ENCODE assay signal across 9 cellular contexts in genomic region chr1:31930827-31931226, GRCh38. TPM values are rescaled to one million over a fixed set of nuclear protein-coding genes. Genes with fewer than 3 reads are reported as not detected.
DNase-seq lines count a peak whose midpoint lies in the region; ATAC-seq, FAIRE-seq and TF ChIP-seq lines count a peak whose summit lies in the region.
"Had no signal": no experiment of that assay in that cellular context is flagged by ENCODE, and none has a peak within 500 bp of the region (broad histone marks: within the 10 kb centered on the region; RNA-seq: fewer than 3 reads in every experiment).

No MANE protein-coding gene starts in this region.

- 40 to 52% (median 41%) methylated on average over 4 of the region's 4 CpGs for WGBS in psoas muscle, 3 donors

- H3K36me3 ChIP-seq in GM06990 (ENCODE audit: control insufficient read depth, insufficient read depth, low read length) (no peaks in the 10 kb centered on the region; the same call in 1 of the 2 replicates), colonic mucosa (no peaks in the 10 kb centered on the region), psoas muscle (ENCODE audit: insufficient read depth in 1 of 2, low read depth in 1 of 2) (no peaks in the 10 kb centered on the region)

- H3K9ac ChIP-seq in colonic mucosa (ENCODE audit: low read depth in 2 of 2, low read length in 2 of 2), result no peak overlapping the region

- H3K27me3 ChIP-seq in GM06990 (replicated peaks; ENCODE audit: control insufficient read depth, insufficient read depth, low read length) (no peaks in the 10 kb centered on the region), colonic mucosa (no peaks in the 10 kb centered on the region), psoas muscle (ENCODE audit: insufficient read depth in 3 of 3, low read length in 2 of 3) (no peaks in the 10 kb centered on the region)

- H3K4me1 ChIP-seq in colonic mucosa (peaks cover 22% of the 10 kb centered on the region), psoas muscle (peaks cover 90% of the 10 kb centered on the region)

- H3K27ac ChIP-seq in colonic mucosa (peak overlapping the region; percentile 92), psoas muscle (peak overlapping the region; percentile 90)

- FAIRE-seq in GM12892 (lab: Jason Lieb, UNC), result no peak

- no peak for DNase-seq in GM06990 (ENCODE audit: extremely low read depth, insufficient read length)
- DNase-seq in NCI-H69 (lab: John Stamatoyannopoulos, UW), result peak; percentile 6
- DNase-seq in colonic mucosa, result no peak
- DNase-seq in psoas muscle, result no peak
- no peak for DNase-seq in NOMO-1 treated with dmso at 0.1 percent for 144 hours (lab: John Stamatoyannopoulos, UW; ENCODE audit: unreplicated experiment)
- DNase-seq in GM12892 (ENCODE audit: insufficient read length), result no peak
- DNase-seq: NK-92 treated with Interleukin-12 subunit alpha and Interleukin-12 subunit beta, amount 100 ng/mL, for 24 hours had no signal

- TF ChIP-seq POLR2A in GM12892 (IDR thresholded peaks at IDR 0.05; ENCODE audit: low read depth, low read length), result no peak

- H3K9me3 ChIP-seq in colonic mucosa, result no peaks in the 10 kb centered on the region
- no peaks in the 10 kb centered on the region for H3K9me3 ChIP-seq in psoas muscle

- ATAC-seq in psoas muscle (no peak), HG02870 (IDR thresholded peaks at IDR 0.05; ENCODE audit: unreplicated experiment) (no peak), GM21576 (IDR thresholded peaks at IDR 0.05; ENCODE audit: unreplicated experiment) (no peak)

- H3K4me3 ChIP-seq in GM06990 (replicated peaks; ENCODE audit: low read depth, low read length) (peak overlapping the region; percentile 46), colonic mucosa (no peak overlapping the region), psoas muscle (peak overlapping the region; percentile 70)

- intact Hi-C loops in colonic mucosa (cut with DNase I) (no loop called here), psoas muscle (cut with DNase I) (no loop called here)

- TF ChIP-seq CTCF in GM06990 (IDR thresholded peaks at IDR 0.05; ENCODE audit: insufficient read depth, low read length, poor library complexity, severe bottlenecking) (no peak), colonic mucosa (IDR thresholded peaks at IDR 0.05) (no peak), psoas muscle (IDR thresholded peaks at IDR 0.05) (no peak)

RNA-seq across cellular contexts. Expression of gene PTP4A2, which starts 7.3 kb away (rescaled TPM):
- total RNA-seq in colonic mucosa, result 100 to 1,000 TPM; 240 to 332 TPM
- total RNA-seq in psoas muscle, result 100 to 1,000 TPM; 290 to 532 (median 433) TPM
- polyA plus RNA-seq in psoas muscle, result 100 to 1,000 TPM; 246 to 729 (median 300) TPM
- polyA plus RNA-seq in GM12892 (2012; ENCODE audit: missing spikeins), result 377 TPM
